12 cellular contexts compared by ENCODE assay signal in the genomic region with DNA sequence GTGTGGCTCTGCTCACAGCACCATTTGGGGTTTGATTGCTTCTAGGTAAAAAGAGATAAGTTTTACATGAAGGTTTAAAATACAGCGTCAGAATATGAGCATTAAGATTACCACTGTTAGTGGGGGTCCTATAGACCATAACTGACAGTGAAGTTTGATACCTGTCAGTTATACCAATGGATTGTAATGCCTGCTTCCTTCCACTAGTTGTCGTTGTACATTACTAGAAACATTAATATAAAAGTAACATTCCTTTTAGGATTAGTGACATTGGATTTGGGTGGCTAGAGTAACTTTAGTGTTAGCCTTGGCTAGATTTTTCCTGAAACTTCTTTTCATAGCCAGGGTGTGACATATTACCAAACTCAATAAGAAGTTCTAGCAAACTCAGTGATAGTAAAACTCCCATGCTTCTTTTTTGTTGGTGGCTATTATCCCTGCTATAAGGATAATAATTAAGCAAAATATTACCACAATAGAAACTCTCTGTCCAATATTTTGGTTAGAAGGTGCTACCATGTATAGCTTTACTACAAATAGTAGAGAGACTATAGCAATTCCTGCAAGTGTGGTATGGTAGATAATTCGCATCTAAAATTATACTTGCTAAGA. TPM values are rescaled to one million over a fixed set of nuclear protein-coding genes. Genes with fewer than 3 reads are reported as not detected.
DNase-seq lines count a peak whose midpoint lies in the region; ATAC-seq, FAIRE-seq and TF ChIP-seq lines count a peak whose summit lies in the region.
"Had no signal": no experiment of that assay in that cellular context is flagged by ENCODE, and none has a peak within 500 bp of the region (broad histone marks: within the 10 kb centered on the region; RNA-seq: fewer than 3 reads in every experiment).

No MANE protein-coding gene starts in this region.

- CTCF ChIA-PET in HepG2 (lab: Yijun Ruan, JAX; ENCODE audit: low intra/inter-chr PET ratio, low total read pairs), result interaction anchor here (0.9 kb wide), 1 partner anchor 19 kb away, joined by 3 read pairs; no protein-coding TSS in a partner anchor

- FAIRE-seq in HepG2 (lab: Jason Lieb, UNC), result no peak

- DNase-seq in CD14-positive monocyte (ENCODE audit: low spot score) (no peak), GM23338 (ENCODE audit: low spot score) (peak; percentile 34), HepG2 (ENCODE audit: low spot score) (peak; percentile 4), NCI-H1694 (lab: John Stamatoyannopoulos, UW) (no peak)
- DNase-seq in stimulated activated naive CD8-positive, alpha-beta T cell treated with anti-CD3 and anti-CD28 coated beads, Interleukin-15, amount 100 ng/mL, for 72 hours, result no peak
- no peak for DNase-seq in stimulated activated CD8-positive, alpha-beta memory T cell treated with anti-CD3 and anti-CD28 coated beads, Interleukin-4, amount 100 ng/mL, for 48 hours
- DNase-seq: activated CD4-positive, alpha-beta memory T cell treated with anti-CD3 and anti-CD28 coated beads for 36 hours; caudate nucleus; GF-D8; stimulated activated naive CD8-positive, alpha-beta T cell treated with anti-CD3 and anti-CD28 coated beads, Interleukin-15, Interleukin-2, amounts not matched to agents 100 U/mL and 50 U/mL, for 24 hours had no signal

- H3K9me3 ChIP-seq in HepG2 (ENCODE audit: low read length), result no peaks in the 10 kb centered on the region

- intact Hi-C loops in CD14-positive monocyte (cut with micrococcal nuclease), result no loop called here
- intact Hi-C loops in HepG2 (cut with micrococcal nuclease; ENCODE audit: unreplicated experiment), result no loop called here

- peak; percentile 58 for TF ChIP-seq CTCF in CD14-positive monocyte (IDR thresholded peaks at IDR 0.05)
- TF ChIP-seq CTCF in GM23338 (conservative IDR thresholded peaks at IDR 0.05; ENCODE audit: low read depth in 2 of 2), result peak in 1 of 2 experiments; percentile 64; a peak in 3 of 4 replicates
- peak; percentile 29 for TF ChIP-seq CTCF in HepG2 (CRISPR knock-in tag; IDR thresholded peaks at IDR 0.05)

- no peak overlapping the region for H3K4me3 Mint-ChIP-seq in CD14-positive monocyte
- no peak overlapping the region for H3K4me3 Mint-ChIP-seq in GM23338
- H3K4me3 Mint-ChIP-seq in stimulated activated naive CD8-positive, alpha-beta T cell treated with anti-CD3 and anti-CD28 coated beads, Interleukin-15, amount 100 ng/mL, for 72 hours, result no peak overlapping the region
- H3K4me3 Mint-ChIP-seq: activated CD4-positive, alpha-beta memory T cell treated with anti-CD3 and anti-CD28 coated beads for 36 hours had no signal

- ATAC-seq in GM23338 (no peak), SK-N-SH treated with all-trans-retinoic acid at 6 μM for 48 hours (0 out of 3 replicates have a peak, but pooled peaks have one; percentile 28), HepG2 (peak; percentile 31; the same call in 1 of the 3 replicates), HG03469 (IDR thresholded peaks at IDR 0.05; ENCODE audit: unreplicated experiment) (no peak)
- no peak for ATAC-seq in stimulated activated naive CD8-positive, alpha-beta T cell treated with anti-CD3 and anti-CD28 coated beads, Interleukin-15, amount 100 ng/mL, for 72 hours
- ATAC-seq: stimulated activated naive CD8-positive, alpha-beta T cell treated with anti-CD3 and anti-CD28 coated beads, Interleukin-15, Interleukin-2, amounts not matched to agents 100 U/mL and 50 U/mL, for 24 hours had no signal

- H3K4me2 ChIP-seq in GM23338 (no peak overlapping the region), HepG2 (ENCODE audit: low read depth, low read length) (no peak overlapping the region)

- H3K27me3 Mint-ChIP-seq in CD14-positive monocyte (ENCODE audit: low read depth in 3 of 3) (peaks cover 0 to 5% (median 1%) of the 10 kb centered on the region in 3 donors), GM23338 (ENCODE audit: insufficient read depth, low read depth, poor library complexity) (no peaks in the 10 kb centered on the region)
- H3K27me3 Mint-ChIP-seq in stimulated activated naive CD8-positive, alpha-beta T cell treated with anti-CD3 and anti-CD28 coated beads, Interleukin-15, amount 100 ng/mL, for 72 hours, result no peaks in the 10 kb centered on the region

- TF ChIP-seq EP300 in HepG2 (IDR thresholded peaks at IDR 0.05; ENCODE audit: low read depth in 2 of 2, low read length in 2 of 2) (no peak), HepG2 (CRISPR knock-in tag; IDR thresholded peaks at IDR 0.05; ENCODE audit: borderline replicate concordance) (no peak)

- no peak overlapping the region for H3K9ac ChIP-seq in HepG2 (ENCODE audit: insufficient read depth, low read depth, low read length)

- H3K4me1 Mint-ChIP-seq in CD14-positive monocyte (peaks cover 6% of the 10 kb centered on the region), GM23338 (peaks cover 9% of the 10 kb centered on the region; the same call in 2 of the 3 replicates)
- no peaks in the 10 kb centered on the region for H3K4me1 Mint-ChIP-seq in stimulated activated naive CD8-positive, alpha-beta T cell treated with anti-CD3 and anti-CD28 coated beads, Interleukin-15, amount 100 ng/mL, for 72 hours

- H2AFZ ChIP-seq in GM23338, result peak overlapping the region; percentile 19; the same call in 1 of the 2 replicates
- H2AFZ ChIP-seq in HepG2 (ENCODE audit: low read length), result no peak overlapping the region

- no peak overlapping the region for H3K4me3 ChIP-seq in GM23338
- no peak overlapping the region for H3K4me3 ChIP-seq in HepG2 (replicated peaks in 1 of 3; ENCODE audit: insufficient read depth in 1 of 3, low read depth in 2 of 3, low read length in 3 of 3)

- H3K4me1 ChIP-seq in GM23338 (ENCODE audit: insufficient read depth) (no peaks in the 10 kb centered on the region; the same call in 1 of the 2 replicates), HepG2 (ENCODE audit: insufficient read depth, low read length) (no peaks in the 10 kb centered on the region)

- no TSS peak for BruUV-seq in HepG2 (replicated peaks; lab: Mats Ljungman, UMichigan)

- POLR2A ChIA-PET in HepG2 (lab: Yijun Ruan, JAX), result no interaction called here

- no peaks in the 10 kb centered on the region for H3F3A ChIP-seq in GM23338 (replicated peaks; ENCODE audit: low read depth)

- TF ChIP-seq POLR2A in HepG2 (IDR thresholded peaks at IDR 0.05; ENCODE audit: insufficient read depth in 1 of 2, low read depth in 2 of 2, low read length in 2 of 2), result no peak

- no peaks in the 10 kb centered on the region for H4K20me1 ChIP-seq in GM23338 (replicated peaks; ENCODE audit: insufficient read depth)
- H4K20me1 ChIP-seq in HepG2 (ENCODE audit: insufficient read depth, low read length), result no peaks in the 10 kb centered on the region

- H3K79me2 ChIP-seq in GM23338 (replicated peaks; ENCODE audit: insufficient read depth), result no peaks in the 10 kb centered on the region
- no peaks in the 10 kb centered on the region for H3K79me2 ChIP-seq in HepG2 (ENCODE audit: insufficient read depth, low read length)

- no peaks in the 10 kb centered on the region for H3K27me3 ChIP-seq in GM23338 (ENCODE audit: insufficient read depth)
- H3K27me3 ChIP-seq in HepG2 (ENCODE audit: control insufficient read depth in 1 of 2, insufficient read depth in 2 of 2, low read length in 2 of 2), result no peaks in the 10 kb centered on the region

- TF ChIP-seq RAD21 in HepG2 (CRISPR knock-in tag; IDR thresholded peaks at IDR 0.05), result no peak

- 6% methylated on average over 3 of the region's 3 CpGs for WGBS in HepG2 (ENCODE audit: low lambda C conversion rate)

- H3K9me3 Mint-ChIP-seq in CD14-positive monocyte (peaks cover 0 to 12% (median 2%) of the 10 kb centered on the region in 7 donors), GM23338 (peaks cover 5% of the 10 kb centered on the region; the same call in 2 of the 3 replicates)
- peaks cover 0 to under 1% of the 10 kb centered on the region in 2 donors for H3K9me3 Mint-ChIP-seq in stimulated activated naive CD8-positive, alpha-beta T cell treated with anti-CD3 and anti-CD28 coated beads, Interleukin-15, amount 100 ng/mL, for 72 hours

- H3K36me3 ChIP-seq in GM23338 (ENCODE audit: insufficient read depth), result no peaks in the 10 kb centered on the region
- no peaks in the 10 kb centered on the region for H3K36me3 ChIP-seq in HepG2 (replicated peaks in 1 of 2; ENCODE audit: control insufficient read depth in 1 of 2, insufficient read depth in 2 of 2, low read length in 2 of 2)

- 0 out of 2 replicates have a peak, but pooled peaks cover 3% of the 10 kb centered on the region for H3K9me2 ChIP-seq in GM23338 (ENCODE audit: insufficient read depth)

- H3K27ac Mint-ChIP-seq in CD14-positive monocyte (no peak overlapping the region), GM23338 (peak overlapping the region; percentile 86; the same call in 1 of the 2 replicates)
- H3K27ac Mint-ChIP-seq in stimulated activated naive CD8-positive, alpha-beta T cell treated with anti-CD3 and anti-CD28 coated beads, Interleukin-15, amount 100 ng/mL, for 72 hours, result no peak overlapping the region
- H3K27ac Mint-ChIP-seq: activated CD4-positive, alpha-beta memory T cell treated with anti-CD3 and anti-CD28 coated beads for 36 hours had no signal

- H3K36me3 Mint-ChIP-seq in CD14-positive monocyte, result no peaks in the 10 kb centered on the region
- no peaks in the 10 kb centered on the region for H3K36me3 Mint-ChIP-seq in GM23338 (ENCODE audit: low read depth)
- H3K36me3 Mint-ChIP-seq: activated CD4-positive, alpha-beta memory T cell treated with anti-CD3 and anti-CD28 coated beads for 36 hours had no signal

- H3K27ac ChIP-seq in GM23338 (ENCODE audit: low read depth) (no peak overlapping the region), HepG2 (ENCODE audit: extremely low read length, insufficient read depth, low read length) (no peak overlapping the region)

- in situ Hi-C loops in HepG2 (cut with HindIII; ENCODE audit: extremely low pct_ligation_motif_present, low pct_unique_long_range_greater_than_20kb), result loop anchor here (25.0 kb wide), 1 partner anchor 1039 kb away; no protein-coding TSS in a partner anchor

RNA-seq across cellular contexts. Expression of a gene that starts 57.1 kb away (rescaled TPM):
- polyA plus RNA-seq in CD14-positive monocyte, result not detected
- 0.87 and 1.5 TPM in 2 replicates for total RNA-seq in GM23338 (2014; rRNA removed; shearing (Covaris generic))
- 0.23 and 0.36 TPM in 2 replicates for polyA plus RNA-seq in GM23338 (2016; fragmentation: Nextera tagmentation; extraction: Ambion mirVana)
- not detected in 2 replicates for total RNA-seq in HepG2 (2016; rRNA removed; fragmentation: Illumina TruSeq; extraction: Trizol)
- total RNA-seq in HepG2 (2016; cell fraction: cytosol; rRNA removed; fragmentation: Illumina TruSeq; extraction: Trizol; ENCODE audit: low read depth), result not detected in 2 replicates
- total RNA-seq in HepG2 (2016; cell fraction: insoluble cytoplasmic fraction; rRNA removed; fragmentation: Illumina TruSeq; extraction: Trizol), result not detected in 2 replicates
- not detected in 2 replicates for total RNA-seq in HepG2 (2016; cell fraction: membrane; rRNA removed; fragmentation: Illumina TruSeq; extraction: Trizol)
- total RNA-seq in HepG2 (2016; cell fraction: nucleus; rRNA removed; fragmentation: Illumina TruSeq; extraction: Trizol), result not detected in 2 replicates
- polyA plus RNA-seq in HepG2 (2011; rRNA removed), result not detected in 2 replicates
- polyA plus RNA-seq in HepG2 (2011; cell fraction: cytosol; rRNA removed), result not detected in 2 replicates
- polyA plus RNA-seq in HepG2 (2011; cell fraction: nucleus; rRNA removed), result not detected in 2 replicates
- not detected in 2 replicates for polyA plus RNA-seq in HepG2 (2012)
- polyA plus RNA-seq in HepG2 (2016; cell fraction: cytosol; fragmentation: Illumina TruSeq; extraction: Trizol; ENCODE audit: low read depth), result not detected in 2 replicates
- not detected in 2 replicates for polyA plus RNA-seq in HepG2 (2016; cell fraction: insoluble cytoplasmic fraction; fragmentation: Illumina TruSeq; extraction: Trizol; ENCODE audit: low read depth)
- polyA plus RNA-seq in HepG2 (2016; cell fraction: membrane; fragmentation: Illumina TruSeq; extraction: Trizol; ENCODE audit: low read depth), result not detected in 2 replicates
- polyA plus RNA-seq in HepG2 (2016; cell fraction: nucleus; fragmentation: Illumina TruSeq; extraction: Trizol; ENCODE audit: insufficient read depth, low read depth), result not detected in 2 replicates
- not detected in 2 replicates for polyA minus RNA-seq in HepG2 (2011; rRNA and poly(A)+ RNA removed; ENCODE audit: low replicate concordance)
- not detected in 2 replicates for polyA minus RNA-seq in HepG2 (2011; cell fraction: cytosol; rRNA and poly(A)+ RNA removed)
- polyA minus RNA-seq in HepG2 (2011; cell fraction: nucleus; rRNA and poly(A)+ RNA removed), result not detected in 2 replicates

Comparison
In these comparisons a context has a peak if more than half of its experiments do, and no peak if none do; other contexts are left out.
1. DNase-seq: peak in GM23338 (single experiment) and HepG2 (single experiment); none in CD14-positive monocyte (single experiment), stimulated activated naive CD8-positive, alpha-beta T cell treated with anti-CD3 and anti-CD28 coated beads, Interleukin-15, amount 100 ng/mL, for 72 hours (0 of 2), NCI-H1694 (single experiment) and stimulated activated CD8-positive, alpha-beta memory T cell treated with anti-CD3 and anti-CD28 coated beads, Interleukin-4, amount 100 ng/mL, for 48 hours (single experiment).
2. ATAC-seq: peak in SK-N-SH treated with all-trans-retinoic acid at 6 μM for 48 hours (single experiment) and HepG2 (single experiment); none in GM23338 (single experiment), HG03469 (single experiment) and stimulated activated naive CD8-positive, alpha-beta T cell treated with anti-CD3 and anti-CD28 coated beads, Interleukin-15, amount 100 ng/mL, for 72 hours (single experiment).